Comparison of ENCODE assay signal across 8 cellular contexts in genomic region chr6:151004415-151005024, GRCh38.
A peak's percentile ranks its signal among the peaks of the same experiment; 100 is the strongest.
DNase-seq lines count a peak whose midpoint lies in the region; ATAC-seq and TF ChIP-seq lines count a peak whose summit lies in the region.

No MANE protein-coding gene starts in this region.

- H2AFZ ChIP-seq in Karpas-422 (ENCODE audit: low read length), result no peak overlapping the region

- H3K4me3 ChIP-seq in NB4 (ENCODE audit: low read depth, low read length), result peak overlapping the region; percentile 7
- H3K4me3 ChIP-seq in Karpas-422 (ENCODE audit: low read length), result no peak overlapping the region

- H3K79me2 ChIP-seq in Karpas-422 (ENCODE audit: low read length), result peaks cover 2% of the 10 kb centered on the region; the same call in 1 of the 2 replicates

- no peak overlapping the region for H3K4me3 Mint-ChIP-seq in activated CD8-positive, alpha-beta T cell treated with anti-CD3 and anti-CD28 coated beads, Interleukin-2, amount 10 ng/mL, durations not matched to agents 7 days and 5 days

- H3K4me1 ChIP-seq in Karpas-422 (ENCODE audit: low read length), result no peaks in the 10 kb centered on the region

- H3K36me3 ChIP-seq in Karpas-422 (ENCODE audit: insufficient read depth, low read length), result no peaks in the 10 kb centered on the region

- peaks cover 26% of the 10 kb centered on the region for H3K4me1 Mint-ChIP-seq in activated CD8-positive, alpha-beta T cell treated with anti-CD3 and anti-CD28 coated beads, Interleukin-2, amount 10 ng/mL, durations not matched to agents 7 days and 5 days (ENCODE audit: low read depth)

- H3K9me3 ChIP-seq in Karpas-422 (ENCODE audit: low read length), result no peaks in the 10 kb centered on the region

- H3K27me3 ChIP-seq in Karpas-422 (ENCODE audit: low read length), result no peaks in the 10 kb centered on the region

- no peak overlapping the region for H3K9ac ChIP-seq in Karpas-422 (ENCODE audit: low read length)

- no peak overlapping the region for H3K4me2 ChIP-seq in Karpas-422 (ENCODE audit: low read depth, low read length, poor library complexity, severe bottlenecking)

- H3K27ac Mint-ChIP-seq in activated CD8-positive, alpha-beta T cell treated with anti-CD3 and anti-CD28 coated beads, Interleukin-2, amount 10 ng/mL, durations not matched to agents 7 days and 5 days, result peak overlapping the region; percentile 71

- no peaks in the 10 kb centered on the region for H3K36me3 Mint-ChIP-seq in activated CD8-positive, alpha-beta T cell treated with anti-CD3 and anti-CD28 coated beads, Interleukin-2, amount 10 ng/mL, durations not matched to agents 7 days and 5 days (ENCODE audit: low read depth)

- CTCF ChIA-PET in activated CD8-positive, alpha-beta T cell treated with anti-CD3 and anti-CD28 coated beads, Interleukin-2, amount 10 ng/mL, durations not matched to agents 7 days and 5 days (lab: Charles Lee), result interaction anchor here (1.2 to 3.8 kb wide), 6 partner anchors 10 to 345 kb away, joined by 3 to 45 read pairs (median 10); no protein-coding TSS in a partner anchor

- DNase-seq in DMS53 treated with DMSO at 0.1 percent for 48 hours (lab: John Stamatoyannopoulos, UW; ENCODE audit: unreplicated experiment) (peak; percentile 83), NB4 (ENCODE audit: low read depth) (peak; percentile 82), iris pigment epithelial cell (ENCODE audit: low read depth) (peak; percentile 97), DMS 273 (lab: John Stamatoyannopoulos, UW; ENCODE audit: unreplicated experiment) (no peak), SW480 (ENCODE audit: low spot score) (no peak), Karpas-422 (no peak)
- no peak for DNase-seq in activated CD8-positive, alpha-beta T cell treated with anti-CD3 and anti-CD28 coated beads, Interleukin-2, amount 10 ng/mL, durations not matched to agents 7 days and 5 days

- no peak for TF ChIP-seq CTCF in NB4 (IDR thresholded peaks at IDR 0.05; ENCODE audit: low read depth, low read length)

- no peaks in the 10 kb centered on the region for H3K9me2 ChIP-seq in Karpas-422 (replicated peaks; ENCODE audit: insufficient read depth, low read length)

- no peaks in the 10 kb centered on the region for H4K20me1 ChIP-seq in Karpas-422 (ENCODE audit: insufficient read depth, low read depth, low read length)

- no peak for TF ChIP-seq POLR2A in NB4 (IDR thresholded peaks at IDR 0.05; ENCODE audit: extremely low read depth, insufficient read length)

- POLR2A ChIA-PET in activated CD8-positive, alpha-beta T cell treated with anti-CD3 and anti-CD28 coated beads, Interleukin-2, amount 10 ng/mL, durations not matched to agents 7 days and 5 days (lab: Charles Lee), result no interaction called here

- no peaks in the 10 kb centered on the region for H3K9me3 Mint-ChIP-seq in activated CD8-positive, alpha-beta T cell treated with anti-CD3 and anti-CD28 coated beads, Interleukin-2, amount 10 ng/mL, durations not matched to agents 7 days and 5 days (ENCODE audit: insufficient read depth)

- ATAC-seq in activated CD8-positive, alpha-beta T cell treated with anti-CD3 and anti-CD28 coated beads, Interleukin-2, amount 10 ng/mL, durations not matched to agents 7 days and 5 days, result no peak
- no peak for ATAC-seq in GM18858 (IDR thresholded peaks at IDR 0.05; ENCODE audit: unreplicated experiment)

- no peak overlapping the region for H3K27ac ChIP-seq in Karpas-422 (ENCODE audit: low read length)

- no peaks in the 10 kb centered on the region for H3K27me3 Mint-ChIP-seq in activated CD8-positive, alpha-beta T cell treated with anti-CD3 and anti-CD28 coated beads, Interleukin-2, amount 10 ng/mL, durations not matched to agents 7 days and 5 days (ENCODE audit: low read depth)

Comparison
In these comparisons a context has a peak if more than half of its experiments do, and no peak if none do; other contexts are left out.
1. DNase-seq: peak in DMS53 treated with DMSO at 0.1 percent for 48 hours (single experiment), NB4 (single experiment) and iris pigment epithelial cell (single experiment); none in activated CD8-positive, alpha-beta T cell treated with anti-CD3 and anti-CD28 coated beads, Interleukin-2, amount 10 ng/mL, durations not matched to agents 7 days and 5 days (single experiment), DMS 273 (single experiment), SW480 (single experiment) and Karpas-422 (single experiment).